In genomic region chr16:84397090-84397489, GRCh38 we compare ENCODE assay signal across 19 cellular contexts. TPM values are rescaled to one million over a fixed set of nuclear protein-coding genes. Genes with fewer than 3 reads are reported as not detected.
A peak's percentile ranks its signal among the peaks of the same experiment; 100 is the strongest.
DNase-seq lines count a peak whose midpoint lies in the region; ATAC-seq, FAIRE-seq and TF ChIP-seq lines count a peak whose summit lies in the region.
"Had no signal": no experiment of that assay in that cellular context is flagged by ENCODE, and none has a peak within 500 bp of the region (broad histone marks: within the 10 kb centered on the region; RNA-seq: fewer than 3 reads in every experiment).

No MANE protein-coding gene starts in this region.

- H3K27ac ChIP-seq in A549 (peak overlapping the region; percentile 71 to 88), astrocyte (ENCODE audit: low read depth, low read length) (no peak overlapping the region), foreskin keratinocyte (no peak overlapping the region), GM23248 (no peak overlapping the region)
- H3K27ac ChIP-seq: ovary, suprapubic skin had no signal

- TF ChIP-seq EP300 in A549 (IDR thresholded peaks at IDR 0.05), result no peak

- in situ Hi-C loops in GM23248 (cut with MboI), result no loop called here

- no peak overlapping the region for H3K9ac ChIP-seq in astrocyte (ENCODE audit: low read length)
- no peak overlapping the region for H3K9ac ChIP-seq in GM23248

- TF ChIP-seq CTCF in A549 (IDR thresholded peaks at IDR 0.05) (peak; percentile 26; the same call in 2 of the 3 replicates), GM12874 (IDR thresholded peaks at IDR 0.05; ENCODE audit: insufficient read depth, low read depth, low read length) (peak; percentile 16; the same call in 1 of the 2 replicates), astrocyte (IDR thresholded peaks at IDR 0.05; ENCODE audit: insufficient read depth, low read depth, low read length) (peak; percentile 10), foreskin keratinocyte (conservative IDR thresholded peaks at IDR 0.05) (peak; percentile 48)

- TF ChIP-seq POLR2A in A549 (IDR thresholded peaks at IDR 0.05; ENCODE audit: low read length), result no peak

- POLR2A ChIA-PET in A549 (lab: Yijun Ruan, JAX), result interaction anchor here (1.0 kb wide), 1 partner anchor 109 kb away, joined by 3 read pairs; no protein-coding TSS in a partner anchor

- peaks cover 3% of the 10 kb centered on the region for H3K9me3 Mint-ChIP-seq in astrocyte (ENCODE audit: unreplicated experiment)
- no peaks in the 10 kb centered on the region for H3K9me3 Mint-ChIP-seq in activated T-helper 1 cell treated with anti-CD3 and anti-CD28 coated beads, Interleukin-12 subunit alpha, Interleukin-12 subunit beta, Interleukin-2, Interleukin-4 antibody, amounts not matched to agents 30 ng/mL and 10 ng/mL and 1 ng/mL, durations not matched to agents 14 hours and 24 hours and 36 hours
- H3K9me3 Mint-ChIP-seq: T-cell had no signal

- no peaks in the 10 kb centered on the region for H3K36me3 Mint-ChIP-seq in astrocyte (ENCODE audit: low read depth, unreplicated experiment)
- no peaks in the 10 kb centered on the region for H3K36me3 Mint-ChIP-seq in activated T-helper 1 cell treated with anti-CD3 and anti-CD28 coated beads, Interleukin-12 subunit alpha, Interleukin-12 subunit beta, Interleukin-2, Interleukin-4 antibody, amounts not matched to agents 30 ng/mL and 10 ng/mL and 1 ng/mL, durations not matched to agents 14 hours and 24 hours and 36 hours (ENCODE audit: low read depth)
- H3K36me3 Mint-ChIP-seq: activated naive CD8-positive, alpha-beta T cell; T-cell had no signal

- no peak overlapping the region for H2AFZ ChIP-seq in astrocyte (ENCODE audit: low read depth, low read length)
- H2AFZ ChIP-seq in GM23248, result no peak overlapping the region

- H3K4me3 ChIP-seq in A549 (no peak overlapping the region), astrocyte (ENCODE audit: insufficient read depth, low read depth, low read length) (no peak overlapping the region), GM23248 (no peak overlapping the region)
- H3K4me3 ChIP-seq: ovary, suprapubic skin had no signal

- H3K9me3 ChIP-seq in A549 (peaks cover 9% of the 10 kb centered on the region; the same call in 1 of the 3 replicates), astrocyte (ENCODE audit: insufficient read depth, low read depth, low read length) (no peaks in the 10 kb centered on the region), GM23248 (ENCODE audit: low read depth) (no peaks in the 10 kb centered on the region)
- H3K9me3 ChIP-seq: ovary, suprapubic skin had no signal

- WGBS in A549 (ENCODE audit: missing lambda C conversion rate), result 68% methylated on average over 6 of the region's 6 CpGs
- 84 to 85% methylated on average over 6 of the region's 6 CpGs for WGBS in GM23248 (ENCODE audit: low coverage in 1 of 2, low lambda C conversion rate in 2 of 2, missing lambda C conversion rate in 2 of 2), 2 experiments

- ATAC-seq in A549 (peak in 1 of 2 experiments; percentile 33; a peak in 2 of 6 replicates), foreskin keratinocyte (no peak), left ventricle myocardium superior (no peak)
- ATAC-seq: T-cell had no signal

- H3K4me1 ChIP-seq in A549 (peaks cover 36% of the 10 kb centered on the region), astrocyte (ENCODE audit: insufficient read depth, low read length) (no peaks in the 10 kb centered on the region), foreskin keratinocyte (no peaks in the 10 kb centered on the region), GM23248 (ENCODE audit: insufficient read depth) (no peaks in the 10 kb centered on the region)

- CTCF ChIA-PET in A549 (lab: Yijun Ruan, JAX), result interaction anchor here (0.7 to 2.9 kb wide), 4 partner anchors 10 to 120 kb away, joined by 3 to 9 read pairs (median 4); no protein-coding TSS in a partner anchor

- H3K79me2 ChIP-seq in astrocyte (ENCODE audit: insufficient read depth, low read length), result no peaks in the 10 kb centered on the region
- H3K79me2 ChIP-seq in GM23248 (ENCODE audit: insufficient read depth), result no peaks in the 10 kb centered on the region

- H3K27me3 ChIP-seq in astrocyte (ENCODE audit: insufficient read depth, low read length) (peaks cover 11% of the 10 kb centered on the region), foreskin keratinocyte (peaks cover 61% of the 10 kb centered on the region), GM23248 (replicated peaks; ENCODE audit: insufficient read depth) (peaks cover 35% of the 10 kb centered on the region)
- H3K27me3 ChIP-seq: ovary had no signal

- peaks cover 4% of the 10 kb centered on the region for H3K4me1 Mint-ChIP-seq in astrocyte (ENCODE audit: low read depth, unreplicated experiment)
- no peaks in the 10 kb centered on the region for H3K4me1 Mint-ChIP-seq in activated T-helper 1 cell treated with anti-CD3 and anti-CD28 coated beads, Interleukin-12 subunit alpha, Interleukin-12 subunit beta, Interleukin-2, Interleukin-4 antibody, amounts not matched to agents 30 ng/mL and 10 ng/mL and 1 ng/mL, durations not matched to agents 14 hours and 24 hours and 36 hours (ENCODE audit: low read depth)
- H3K4me1 Mint-ChIP-seq: T-cell had no signal

- FAIRE-seq in A549 (lab: Jason Lieb, UNC), result no peak
- no peak for FAIRE-seq in astrocyte (lab: Jason Lieb, UNC)
- FAIRE-seq: colon, GM12891 had no signal

- TF ChIP-seq RAD21 in A549 (conservative IDR thresholded peaks at IDR 0.05 in 1 of 2, IDR thresholded peaks at IDR 0.05 in 1 of 2), result no peak

- peak in 1 of 2 experiments; percentile 35 for DNase-seq in A549 (ENCODE audit: low read depth in 1 of 2, low spot score in 1 of 2)
- DNase-seq in astrocyte (ENCODE audit: low read depth), result no peak
- peak in 1 of 2 donors; percentile 37 for DNase-seq in foreskin keratinocyte
- no peak for DNase-seq in GM23248
- no peak for DNase-seq in T-helper 9 cell
- DNase-seq in left ventricle myocardium superior, result no peak
- no peak for DNase-seq in activated T-helper 1 cell treated with anti-CD3 and anti-CD28 coated beads, Interleukin-12 subunit alpha, Interleukin-12 subunit beta, Interleukin-2, Interleukin-4 antibody, amounts not matched to agents 30 ng/mL and 10 ng/mL and 1 ng/mL, durations not matched to agents 14 hours and 24 hours and 36 hours (ENCODE audit: low spot score)
- DNase-seq: activated CD4-positive, alpha-beta T cell treated with anti-CD3 and anti-CD28 coated beads for 1 hour; activated CD8-positive, alpha-beta memory T cell treated with anti-CD3 and anti-CD28 coated beads, Interleukin-2, amount 50 U/mL, for 4 hours; DMS153; NCI-H1105 treated with DMSO at 0.1 percent for 48 hours; ovary; T-cell had no signal

- H3K4me2 ChIP-seq in A549 (peak overlapping the region; percentile 69), astrocyte (ENCODE audit: low read length) (no peak overlapping the region), GM23248 (ENCODE audit: unreplicated experiment) (no peak overlapping the region)

- intact Hi-C loops in left ventricle myocardium superior (cut with micrococcal nuclease), result no loop called here
- intact Hi-C loops in activated T-helper 1 cell treated with anti-CD3 and anti-CD28 coated beads, Interleukin-12 subunit alpha, Interleukin-12 subunit beta, Interleukin-2, Interleukin-4 antibody, amounts not matched to agents 30 ng/mL and 10 ng/mL and 1 ng/mL, durations not matched to agents 14 hours and 24 hours and 36 hours (cut with micrococcal nuclease), result no loop called here

- H3K36me3 ChIP-seq in astrocyte (ENCODE audit: insufficient read depth, low read length) (no peaks in the 10 kb centered on the region), GM23248 (ENCODE audit: low read depth) (no peaks in the 10 kb centered on the region)
- H3K36me3 ChIP-seq: ovary, suprapubic skin had no signal

- no peaks in the 10 kb centered on the region for H3K9me2 ChIP-seq in GM23248 (ENCODE audit: insufficient read depth)

- no peak overlapping the region for H3K27ac Mint-ChIP-seq in astrocyte (ENCODE audit: unreplicated experiment)
- no peak overlapping the region for H3K27ac Mint-ChIP-seq in activated T-helper 1 cell treated with anti-CD3 and anti-CD28 coated beads, Interleukin-12 subunit alpha, Interleukin-12 subunit beta, Interleukin-2, Interleukin-4 antibody, amounts not matched to agents 30 ng/mL and 10 ng/mL and 1 ng/mL, durations not matched to agents 14 hours and 24 hours and 36 hours
- H3K27ac Mint-ChIP-seq: activated naive CD8-positive, alpha-beta T cell; T-cell had no signal

- H3K4me3 Mint-ChIP-seq in astrocyte (ENCODE audit: unreplicated experiment), result no peak overlapping the region
- H3K4me3 Mint-ChIP-seq in activated T-helper 1 cell treated with anti-CD3 and anti-CD28 coated beads, Interleukin-12 subunit alpha, Interleukin-12 subunit beta, Interleukin-2, Interleukin-4 antibody, amounts not matched to agents 30 ng/mL and 10 ng/mL and 1 ng/mL, durations not matched to agents 14 hours and 24 hours and 36 hours, result no peak overlapping the region
- H3K4me3 Mint-ChIP-seq: activated naive CD8-positive, alpha-beta T cell; T-cell had no signal

- peaks cover 15% of the 10 kb centered on the region for H3K27me3 Mint-ChIP-seq in astrocyte (ENCODE audit: low read depth, unreplicated experiment)
- H3K27me3 Mint-ChIP-seq in activated T-helper 1 cell treated with anti-CD3 and anti-CD28 coated beads, Interleukin-12 subunit alpha, Interleukin-12 subunit beta, Interleukin-2, Interleukin-4 antibody, amounts not matched to agents 30 ng/mL and 10 ng/mL and 1 ng/mL, durations not matched to agents 14 hours and 24 hours and 36 hours (ENCODE audit: insufficient read depth), result peaks cover 14% of the 10 kb centered on the region

- H4K20me1 ChIP-seq in astrocyte (ENCODE audit: insufficient read depth, low read length) (no peaks in the 10 kb centered on the region), GM23248 (ENCODE audit: insufficient read depth) (no peaks in the 10 kb centered on the region)

- no peaks in the 10 kb centered on the region for H3F3A ChIP-seq in GM23248 (ENCODE audit: insufficient read depth)

TF ChIP-seq in A549, 52 proteins besides CTCF, POLR2A, EP300 and RAD21 (continues in another document):
- TF ChIP-seq HOXA7 (CRISPR knock-in tag; IDR thresholded peaks at IDR 0.05), result no peak
- TF ChIP-seq ESRRA (IDR thresholded peaks at IDR 0.05; ENCODE audit: borderline replicate concordance, low read length), result no peak
- TF ChIP-seq SREBF2 (IDR thresholded peaks at IDR 0.05), result no peak

RNA-seq across cellular contexts. Expression of gene ATP2C2, which starts 28.8 kb away (rescaled TPM):
- polyA plus RNA-seq in A549 (2011; rRNA removed) (0.17 and 0.28 TPM in 2 replicates), A549 (2017; fragmentation: RNase III; extraction: RNeasy Plus Mini Kit Qiagen cat#74134 plus additional on column Dnase treatment) (0.14 to 0.37 TPM (median 0.29 TPM) in 3 replicates), foreskin keratinocyte (0.10 TPM in 2 replicates), GM23248 (2016; fragmentation: Nextera tagmentation; extraction: Ambion mirVana) (0.74 and 0.84 TPM in 2 replicates)
- 0.03 and 0.04 TPM in 2 replicates for polyA plus RNA-seq in A549 (2012; cell fraction: cytosol; rRNA removed)
- polyA plus RNA-seq in A549 (2012; cell fraction: nucleus; rRNA removed), result 0.29 and 0.36 TPM in 2 replicates
- 0.39 TPM in 1 of 2 replicates, not detected in the other for polyA minus RNA-seq in A549 (2011; rRNA and poly(A)+ RNA removed)
- total RNA-seq in astrocyte (0.29 and 0.41 TPM in 2 replicates), foreskin keratinocyte (0.17 and 0.25 TPM in 2 replicates), left ventricle myocardium superior (not detected)
- total RNA-seq in GM23248 (2014; rRNA removed; shearing (Covaris generic)), result not detected in 2 replicates
- not detected in 2 replicates for total RNA-seq in activated T-helper 1 cell treated with anti-CD3 and anti-CD28 coated beads, Interleukin-12 subunit alpha, Interleukin-12 subunit beta, Interleukin-2, Interleukin-4 antibody, amounts not matched to agents 30 ng/mL and 10 ng/mL and 1 ng/mL, durations not matched to agents 14 hours and 24 hours and 36 hours
- total RNA-seq: T-cell had no signal
- polyA plus RNA-seq: AG04450 had no signal

Comparison
In these comparisons a context has a peak if more than half of its experiments do, and no peak if none do; other contexts are left out.
1. H3K27ac ChIP-seq: peak in A549 (2 of 2); none in astrocyte (single experiment), foreskin keratinocyte (single experiment) and GM23248 (single experiment).
2. Peak in every context shown above with its lines, with median percentiles within 50 percentile points of each other: CTCF ChIP-seq.